In the genomic region with DNA sequence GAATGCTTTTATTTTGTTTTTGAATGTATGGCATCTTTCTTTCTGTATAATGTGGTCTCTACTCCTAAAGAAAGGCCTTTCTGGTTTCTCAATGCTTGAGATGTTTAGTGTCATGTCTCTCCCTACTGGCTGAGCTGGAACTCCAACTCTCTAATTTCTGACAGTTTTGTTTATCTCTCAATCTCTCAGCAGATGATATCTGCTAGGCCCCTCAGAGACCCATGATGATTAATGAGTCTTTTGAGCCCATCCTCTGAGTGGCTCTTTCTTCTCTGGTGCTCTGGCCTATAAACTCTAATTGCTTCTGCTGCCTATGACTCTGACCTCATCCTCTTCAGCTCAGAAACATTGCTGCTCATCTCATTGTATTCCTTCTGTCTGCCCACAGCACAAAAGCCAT, we compare ENCODE assay signal across 1 cellular context.
TF ChIP-seq lines count a peak whose summit lies in the region.

No MANE protein-coding gene starts in this region.

TF ChIP-seq in HEK293, 187 proteins besides CTCF, POLR2A, EP300 and RAD21 (continued from another document):
- TF ChIP-seq ZBTB1 (tag by site-specific recombination; IDR thresholded peaks at IDR 0.05) = no peak
- no peak for TF ChIP-seq ZNF473 (tag by site-specific recombination; IDR thresholded peaks at IDR 0.05)
- TF ChIP-seq ZBTB17 (tag by site-specific recombination; IDR thresholded peaks at IDR 0.05) = no peak
- no peak for TF ChIP-seq KLF10 (tag by site-specific recombination; IDR thresholded peaks at IDR 0.05)
- TF ChIP-seq, protein P1, sequence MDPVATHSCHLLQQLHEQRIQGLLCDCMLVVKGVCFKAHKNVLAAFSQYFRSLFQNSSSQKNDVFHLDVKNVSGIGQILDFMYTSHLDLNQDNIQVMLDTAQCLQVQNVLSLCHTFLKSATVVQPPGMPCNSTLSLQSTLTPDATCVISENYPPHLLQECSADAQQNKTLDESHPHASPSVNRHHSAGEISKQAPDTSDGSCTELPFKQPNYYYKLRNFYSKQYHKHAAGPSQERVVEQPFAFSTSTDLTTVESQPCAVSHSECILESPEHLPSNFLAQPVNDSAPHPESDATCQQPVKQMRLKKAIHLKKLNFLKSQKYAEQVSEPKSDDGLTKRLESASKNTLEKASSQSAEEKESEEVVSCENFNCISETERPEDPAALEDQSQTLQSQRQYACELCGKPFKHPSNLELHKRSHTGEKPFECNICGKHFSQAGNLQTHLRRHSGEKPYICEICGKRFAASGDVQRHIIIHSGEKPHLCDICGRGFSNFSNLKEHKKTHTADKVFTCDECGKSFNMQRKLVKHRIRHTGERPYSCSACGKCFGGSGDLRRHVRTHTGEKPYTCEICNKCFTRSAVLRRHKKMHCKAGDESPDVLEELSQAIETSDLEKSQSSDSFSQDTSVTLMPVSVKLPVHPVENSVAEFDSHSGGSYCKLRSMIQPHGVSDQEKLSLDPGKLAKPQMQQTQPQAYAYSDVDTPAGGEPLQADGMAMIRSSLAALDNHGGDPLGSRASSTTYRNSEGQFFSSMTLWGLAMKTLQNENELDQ (tag by site-specific recombination; IDR thresholded peaks at IDR 0.05; ENCODE audit: low read depth) = no peak
- TF ChIP-seq TCF7L2 (IDR thresholded peaks at IDR 0.05; ENCODE audit: borderline replicate concordance, low read depth, low read length) = no peak
- TF ChIP-seq, protein P2, sequence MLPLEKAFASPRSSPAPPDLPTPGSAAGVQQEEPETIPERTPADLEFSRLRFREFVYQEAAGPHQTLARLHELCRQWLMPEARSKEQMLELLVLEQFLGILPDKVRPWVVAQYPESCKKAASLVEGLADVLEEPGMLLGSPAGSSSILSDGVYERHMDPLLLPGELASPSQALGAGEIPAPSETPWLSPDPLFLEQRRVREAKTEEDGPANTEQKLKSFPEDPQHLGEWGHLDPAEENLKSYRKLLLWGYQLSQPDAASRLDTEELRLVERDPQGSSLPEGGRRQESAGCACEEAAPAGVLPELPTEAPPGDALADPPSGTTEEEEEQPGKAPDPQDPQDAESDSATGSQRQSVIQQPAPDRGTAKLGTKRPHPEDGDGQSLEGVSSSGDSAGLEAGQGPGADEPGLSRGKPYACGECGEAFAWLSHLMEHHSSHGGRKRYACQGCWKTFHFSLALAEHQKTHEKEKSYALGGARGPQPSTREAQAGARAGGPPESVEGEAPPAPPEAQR (tag by site-specific recombination; IDR thresholded peaks at IDR 0.05) = no peak
- peak; percentile 69 for TF ChIP-seq ZEB2 (tag by site-specific recombination; IDR thresholded peaks at IDR 0.05)
